18 cellular contexts compared by ENCODE assay signal in the genomic region with DNA sequence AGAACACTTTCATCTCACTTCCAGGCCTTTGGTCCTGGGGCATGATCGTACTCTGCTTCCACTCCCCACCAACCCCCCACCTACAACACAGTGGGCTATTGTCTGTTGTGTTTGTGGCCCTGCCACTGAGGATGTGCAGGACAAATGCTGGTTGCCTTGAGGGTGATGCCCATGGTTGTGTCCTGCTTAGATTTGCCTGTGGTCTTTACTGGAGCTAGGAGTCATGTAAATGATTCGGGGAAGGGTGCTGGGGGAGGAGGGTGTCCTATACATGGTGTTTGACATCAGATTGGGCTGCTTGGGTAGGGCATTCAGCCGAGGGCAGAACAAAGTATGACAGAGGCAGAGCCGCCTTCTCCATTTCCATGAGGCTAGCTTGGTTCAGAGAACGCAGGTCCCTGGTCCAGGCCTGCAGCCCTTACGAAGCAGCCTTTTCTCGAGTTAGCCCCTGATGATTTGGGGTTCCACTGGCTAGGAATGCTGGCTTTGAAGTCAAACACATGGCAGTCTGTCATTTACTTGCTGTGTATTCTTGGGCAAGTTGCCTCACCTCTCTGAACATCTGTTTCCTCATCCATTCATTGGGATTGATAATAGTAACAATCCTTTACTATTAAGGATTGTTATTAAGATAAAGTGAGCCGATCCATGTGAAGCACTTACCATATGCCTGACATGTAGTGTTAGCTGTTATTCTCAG. TPM values are rescaled to one million over a fixed set of nuclear protein-coding genes. Genes with fewer than 3 reads are reported as not detected.
DNase-seq lines count a peak whose midpoint lies in the region; ATAC-seq, FAIRE-seq and TF ChIP-seq lines count a peak whose summit lies in the region.
"Had no signal": no experiment of that assay in that cellular context is flagged by ENCODE, and none has a peak within 500 bp of the region (broad histone marks: within the 10 kb centered on the region; RNA-seq: fewer than 3 reads in every experiment).

No MANE protein-coding gene starts in this region.

- peaks cover 11% of the 10 kb centered on the region for H3K79me1 ChIP-seq in mesenchymal stem cell (replicated peaks; ENCODE audit: low read length, poor library complexity, severe bottlenecking)

- TF ChIP-seq POLR2A in vagina (IDR thresholded peaks at IDR 0.05), result no peak

- peak overlapping the region; percentile 24 for H4K8ac ChIP-seq in mesenchymal stem cell (ENCODE audit: low read length)

- H3K36me3 ChIP-seq in bronchial epithelial cell (ENCODE audit: control insufficient read depth, insufficient read depth, low read length) (no peaks in the 10 kb centered on the region), mesenchymal stem cell (ENCODE audit: control insufficient read depth in 1 of 2, insufficient read depth in 2 of 2, low read depth in 1 of 2, low read length in 2 of 2) (peaks cover 0 to 15% of the 10 kb centered on the region in 2 experiments), vagina (no peaks in the 10 kb centered on the region)
- H3K36me3 ChIP-seq: tibial nerve had no signal

- intact Hi-C loops in activated naive CD4-positive, alpha-beta T cell treated with anti-CD3 and anti-CD28 coated beads for 36 hours (cut with micrococcal nuclease), result no loop called here
- intact Hi-C loops in vagina (cut with DNase I), result no loop called here

- DNase-seq in activated naive CD4-positive, alpha-beta T cell treated with anti-CD3 and anti-CD28 coated beads, Interleukin-2, amount 50 U/mL, for 72 hours (ENCODE audit: low spot score in 2 of 2), result no peak
- no peak for DNase-seq in activated naive CD4-positive, alpha-beta T cell treated with anti-CD3 and anti-CD28 coated beads for 36 hours
- DNase-seq in bronchial epithelial cell (ENCODE audit: low read depth) (no peak), mesenchymal stem cell (no peak), vagina (ENCODE audit: extremely low spot score in 2 of 2) (no peak), NOMO-1 treated with DMSO at 0.1 percent for 48 hours (lab: John Stamatoyannopoulos, UW; ENCODE audit: unreplicated experiment) (no peak), T-helper 1 cell (no peak)
- DNase-seq: activated CD4-positive, CD25-positive, alpha-beta regulatory T cell treated with anti-CD3 and anti-CD28 coated beads, Interleukin-2, amount 50 U/mL, for 72 hours; mucosa of descending colon; NCI-H1930; NCI-H510A treated with DMSO at 0.1 percent for 48 hours; T-cell had no signal

- H4K91ac ChIP-seq in mesenchymal stem cell (ENCODE audit: low read length), result peak overlapping the region; percentile 36

- H3K27ac ChIP-seq in mesenchymal stem cell (ENCODE audit: low read length, poor library complexity, severe bottlenecking), result peak overlapping the region; percentile 92
- peak overlapping the region; percentile 4 for H3K27ac ChIP-seq in vagina
- H3K27ac ChIP-seq: parathyroid adenoma had no signal

- WGBS in mesenchymal stem cell, result 63% methylated on average over 7 of the region's 8 CpGs

- H3K9ac ChIP-seq in mesenchymal stem cell (ENCODE audit: low read length), result peak overlapping the region; percentile 56
- H3K9ac ChIP-seq: parathyroid adenoma had no signal

- FAIRE-seq in bronchial epithelial cell (lab: Jason Lieb, UNC), result peak; percentile 94
- FAIRE-seq: A204.1, GM12891 had no signal

- no peaks in the 10 kb centered on the region for H3K9me3 Mint-ChIP-seq in activated naive CD4-positive, alpha-beta T cell treated with anti-CD3 and anti-CD28 coated beads, Interleukin-2, amount 50 U/mL, for 72 hours
- no peaks in the 10 kb centered on the region for H3K9me3 Mint-ChIP-seq in activated naive CD4-positive, alpha-beta T cell treated with anti-CD3 and anti-CD28 coated beads for 36 hours
- H3K9me3 Mint-ChIP-seq: T-cell had no signal

- peaks cover 5% of the 10 kb centered on the region for H3K27me3 Mint-ChIP-seq in activated naive CD4-positive, alpha-beta T cell treated with anti-CD3 and anti-CD28 coated beads for 36 hours (ENCODE audit: low read depth)

- H2BK12ac ChIP-seq in mesenchymal stem cell (ENCODE audit: low read length in 2 of 2), result peak overlapping the region; percentile 20 to 42

- peak overlapping the region; percentile 35 to 61 for H3K27ac Mint-ChIP-seq in activated naive CD4-positive, alpha-beta T cell treated with anti-CD3 and anti-CD28 coated beads, Interleukin-2, amount 50 U/mL, for 72 hours
- no peak overlapping the region for H3K27ac Mint-ChIP-seq in activated naive CD4-positive, alpha-beta T cell treated with anti-CD3 and anti-CD28 coated beads for 36 hours
- H3K27ac Mint-ChIP-seq: T-cell had no signal

- no peak for ATAC-seq in activated naive CD4-positive, alpha-beta T cell treated with anti-CD3 and anti-CD28 coated beads, Interleukin-2, amount 50 U/mL, for 72 hours
- no peak for ATAC-seq in HG03469 (IDR thresholded peaks at IDR 0.05; ENCODE audit: unreplicated experiment)
- ATAC-seq: mucosa of descending colon, T-cell had no signal

- H3K23ac ChIP-seq in mesenchymal stem cell (ENCODE audit: low read length in 2 of 2), result peak overlapping the region in 1 of 2 experiments; percentile 5

- peaks cover 66% of the 10 kb centered on the region for H3K4me1 ChIP-seq in mesenchymal stem cell (ENCODE audit: control insufficient read depth, insufficient read depth, low read depth, low read length)
- peaks cover 5% of the 10 kb centered on the region for H3K4me1 ChIP-seq in vagina
- H3K4me1 ChIP-seq: parathyroid adenoma had no signal

- no peak for TF ChIP-seq CTCF in bronchial epithelial cell (IDR thresholded peaks at IDR 0.05; ENCODE audit: insufficient read depth, low read length, severe bottlenecking)
- no peak for TF ChIP-seq CTCF in vagina (IDR thresholded peaks at IDR 0.05)

- H3K4me3 ChIP-seq in bronchial epithelial cell (ENCODE audit: low read depth, low read length) (no peak overlapping the region), mesenchymal stem cell (ENCODE audit: insufficient read depth in 1 of 2, low read depth in 1 of 2, low read length in 2 of 2) (peak overlapping the region in 1 of 2 experiments; percentile 5), vagina (no peak overlapping the region)
- H3K4me3 ChIP-seq: mucosa of descending colon, tibial nerve had no signal

- H2BK120ac ChIP-seq in mesenchymal stem cell (ENCODE audit: low read depth, low read length), result peak overlapping the region; percentile 45

- H3K4me1 Mint-ChIP-seq in activated naive CD4-positive, alpha-beta T cell treated with anti-CD3 and anti-CD28 coated beads for 36 hours (ENCODE audit: low read depth), result peaks cover 22% of the 10 kb centered on the region

- no peak overlapping the region for H3K14ac ChIP-seq in mesenchymal stem cell (ENCODE audit: low read length in 2 of 2)

- H3K36me3 Mint-ChIP-seq in activated naive CD4-positive, alpha-beta T cell treated with anti-CD3 and anti-CD28 coated beads, Interleukin-2, amount 50 U/mL, for 72 hours, result no peaks in the 10 kb centered on the region
- no peaks in the 10 kb centered on the region for H3K36me3 Mint-ChIP-seq in activated naive CD4-positive, alpha-beta T cell treated with anti-CD3 and anti-CD28 coated beads for 36 hours (ENCODE audit: low read depth)
- H3K36me3 Mint-ChIP-seq: T-cell had no signal

- no peak overlapping the region for H2AFZ ChIP-seq in mesenchymal stem cell (ENCODE audit: low read depth, low read length)
- H2AFZ ChIP-seq: parathyroid adenoma had no signal

- H3K4me3 Mint-ChIP-seq in activated naive CD4-positive, alpha-beta T cell treated with anti-CD3 and anti-CD28 coated beads for 36 hours, result no peak overlapping the region
- H3K4me3 Mint-ChIP-seq: T-cell had no signal

- H3K4ac ChIP-seq in mesenchymal stem cell (ENCODE audit: low read depth in 1 of 2, low read length in 2 of 2), result peak overlapping the region; percentile 3 to 36

- no peaks in the 10 kb centered on the region for H3K9me3 ChIP-seq in mesenchymal stem cell (ENCODE audit: control insufficient read depth, low read length)
- no peaks in the 10 kb centered on the region for H3K9me3 ChIP-seq in vagina
- H3K9me3 ChIP-seq: mucosa of descending colon, tibial nerve had no signal

- no peak overlapping the region for H3K4me2 ChIP-seq in mesenchymal stem cell (ENCODE audit: low read length, poor library complexity, severe bottlenecking)

- peak overlapping the region; percentile 40 for H2AK5ac ChIP-seq in mesenchymal stem cell (ENCODE audit: low read length, severe bottlenecking)

- no peak overlapping the region for H2BK5ac ChIP-seq in mesenchymal stem cell (ENCODE audit: low read depth, low read length, poor library complexity, severe bottlenecking)

- peak overlapping the region; percentile 78 for H2BK15ac ChIP-seq in mesenchymal stem cell (ENCODE audit: low read depth, poor library complexity, severe bottlenecking)

- H3K18ac ChIP-seq in mesenchymal stem cell (ENCODE audit: low read depth in 1 of 2, low read length in 2 of 2), result peak overlapping the region; percentile 26 to 59

- H3K27me3 ChIP-seq in bronchial epithelial cell (ENCODE audit: control insufficient read depth, insufficient read depth, low read length) (no peaks in the 10 kb centered on the region), mesenchymal stem cell (ENCODE audit: control insufficient read depth in 1 of 2, insufficient read depth in 1 of 2, low read length in 2 of 2) (no peaks in the 10 kb centered on the region), vagina (no peaks in the 10 kb centered on the region)
- H3K27me3 ChIP-seq: tibial nerve had no signal

- CTCF ChIA-PET in activated naive CD4-positive, alpha-beta T cell treated with anti-CD3 and anti-CD28 coated beads for 36 hours (lab: Charles Lee), result no interaction called here

RNA-seq across cellular contexts. Expression of a gene that starts 6.9 kb away (rescaled TPM):
- under 1 TPM in 1 of 2 donors, not detected in 1; 0.07 TPM for total RNA-seq in activated naive CD4-positive, alpha-beta T cell treated with anti-CD3 and anti-CD28 coated beads, Interleukin-2, amount 50 U/mL, for 72 hours
- total RNA-seq in activated naive CD4-positive, alpha-beta T cell treated with anti-CD3 and anti-CD28 coated beads for 36 hours, result not detected
- total RNA-seq in bronchial epithelial cell, result under 0.01 TPM in 1 of 2 replicates, not detected in the other
- polyA plus RNA-seq in mesenchymal stem cell (2013, experiment 1 of 2), result 6.0 TPM
- polyA plus RNA-seq in mesenchymal stem cell (2013, experiment 2 of 2), result 6.3 TPM
- total RNA-seq in vagina, result 4.7 TPM
- total RNA-seq: HT-29 had no signal
